8 cellular contexts compared by ENCODE assay signal in genomic region chr15:66253643-66254363, GRCh38. TPM values are rescaled to one million over a fixed set of nuclear protein-coding genes. Genes with fewer than 3 reads are reported as not detected.
DNase-seq lines count a peak whose midpoint lies in the region; ATAC-seq and TF ChIP-seq lines count a peak whose summit lies in the region.

TSS of gene MEGF11 (minus strand) at chr15:66253750. CDS start at chr15:66128403, 125,347 bp downstream.

- H3K4me3 ChIP-seq in cardiac fibroblast (replicated peaks in 1 of 2; ENCODE audit: low read depth in 2 of 2, low read length in 2 of 2): peak within 1 kb of the TSS; percentile 40 to 41

- no peak for TF ChIP-seq CTCF in cardiac fibroblast (IDR thresholded peaks at IDR 0.05; ENCODE audit: low read depth, low read length)

- H3K4me1 Mint-ChIP-seq in T-helper 2 cell treated with Interferon-gamma antibody and Interleukin-4, amounts not matched to agents 5 μg/mL and 100 μg/mL, for 36 hours (ENCODE audit: low read depth): peaks cover 9% of the 10 kb centered on the region

- no peak within 1 kb of the TSS for H3K27ac Mint-ChIP-seq in T-helper 2 cell treated with Interferon-gamma antibody and Interleukin-4, amounts not matched to agents 5 μg/mL and 100 μg/mL, for 36 hours

- no peaks in the 10 kb centered on the region for H3K9me3 Mint-ChIP-seq in T-helper 2 cell treated with Interferon-gamma antibody and Interleukin-4, amounts not matched to agents 5 μg/mL and 100 μg/mL, for 36 hours

- H3K4me3 Mint-ChIP-seq in T-helper 2 cell treated with Interferon-gamma antibody and Interleukin-4, amounts not matched to agents 5 μg/mL and 100 μg/mL, for 36 hours: peak within 1 kb of the TSS; percentile 81

- no peaks in the 10 kb centered on the region for H3K36me3 Mint-ChIP-seq in T-helper 2 cell treated with Interferon-gamma antibody and Interleukin-4, amounts not matched to agents 5 μg/mL and 100 μg/mL, for 36 hours (ENCODE audit: low read depth)

- ATAC-seq in left colon (peak; percentile 66), GM18861 (IDR thresholded peaks at IDR 0.05; ENCODE audit: unreplicated experiment) (no peak), HG03439 (IDR thresholded peaks at IDR 0.05; ENCODE audit: unreplicated experiment) (no peak)
- ATAC-seq in stimulated activated naive CD8-positive, alpha-beta T cell treated with anti-CD3 and anti-CD28 coated beads, Interleukin-15, Interleukin-2, amounts not matched to agents 100 U/mL and 50 U/mL, for 24 hours: no peak

- intact Hi-C loops in left colon (cut with DNase I, micrococcal nuclease): no loop called here

- peaks cover 81% of the 10 kb centered on the region for H3K27me3 Mint-ChIP-seq in T-helper 2 cell treated with Interferon-gamma antibody and Interleukin-4, amounts not matched to agents 5 μg/mL and 100 μg/mL, for 36 hours (ENCODE audit: low read depth)

- DNase-seq in T-helper 2 cell treated with Interferon-gamma antibody and Interleukin-4, amounts not matched to agents 5 μg/mL and 100 μg/mL, for 36 hours (ENCODE audit: low spot score): no peak
- DNase-seq in T-helper 2 cell (no peak), NCI-H2227 treated with DMSO at 0.1 percent for 48 hours (lab: John Stamatoyannopoulos, UW) (peak; percentile 41), cardiac fibroblast (ENCODE audit: low read depth in 2 of 2) (peak; percentile 37 to 49), left colon (peak in 1 of 2 donors; percentile 20)
- DNase-seq in stimulated activated naive CD8-positive, alpha-beta T cell treated with anti-CD3 and anti-CD28 coated beads, Interleukin-15, Interleukin-2, amounts not matched to agents 100 U/mL and 50 U/mL, for 24 hours: peak; percentile 13

RNA-seq across cellular contexts. Expression of gene MEGF11, which starts in this region (rescaled TPM):
- not detected for total RNA-seq in left colon

Comparison
In these comparisons a context has a peak if more than half of its experiments do, and no peak if none do; other contexts are left out.
1. Peak in ATAC-seq in left colon; RNA of the gene not detected or under 1 TPM.
2. DNase-seq: peak in NCI-H2227 treated with DMSO at 0.1 percent for 48 hours (single experiment), cardiac fibroblast (2 of 2) and stimulated activated naive CD8-positive, alpha-beta T cell treated with anti-CD3 and anti-CD28 coated beads, Interleukin-15, Interleukin-2, amounts not matched to agents 100 U/mL and 50 U/mL, for 24 hours (single experiment); none in T-helper 2 cell treated with Interferon-gamma antibody and Interleukin-4, amounts not matched to agents 5 μg/mL and 100 μg/mL, for 36 hours (single experiment) and T-helper 2 cell (0 of 5).